8 cellular contexts compared by ENCODE assay signal in genomic region chr1:148522072-148522471, GRCh38. TPM values are rescaled to one million over a fixed set of nuclear protein-coding genes. Genes with fewer than 3 reads are reported as not detected.
DNase-seq lines count a peak whose midpoint lies in the region; ATAC-seq, FAIRE-seq and TF ChIP-seq lines count a peak whose summit lies in the region.
"Not testable (repeated sequence)": the region's sequence is repeated elsewhere in the genome, so short reads cannot be mapped to it uniquely, and the experiment has no call there.

No MANE protein-coding gene starts in this region.

- not testable (repeated sequence) for H3K9me3 ChIP-seq in K562 (replicated peaks; ENCODE audit: control insufficient read depth, insufficient read depth, low read depth, low read length); right cardiac atrium (ENCODE audit: control insufficient read depth, low read length); thoracic aorta

- TF ChIP-seq EP300 in K562 (IDR thresholded peaks at IDR 0.05; ENCODE audit: low read length) = not testable (repeated sequence)

- in situ Hi-C loops in K562 (cut with MboI) = not testable (repeated sequence)

- H3K27ac ChIP-seq in K562 (ENCODE audit: extremely low read depth, low read depth, low read length) (peak overlapping the region; percentile 74; the same call in 2 of the 3 replicates), thoracic aorta (peak overlapping the region in 1 of 2 donors; percentile 49)
- not testable (repeated sequence) for H3K27ac ChIP-seq in right cardiac atrium (ENCODE audit: low read length)

- not testable (repeated sequence) for H3K79me2 ChIP-seq in K562 (ENCODE audit: control insufficient read depth, insufficient read depth, low read length)

- H3K9me1 ChIP-seq in K562 (ENCODE audit: control insufficient read depth, insufficient read depth, low read length) = not testable (repeated sequence)

- intact Hi-C loops in K562 (cut with micrococcal nuclease); right cardiac atrium (cut with DNase I): not testable (repeated sequence)

- WGBS in K562 (ENCODE audit: insufficient coverage, low coverage, missing lambda C conversion rate) = 2% methylated on average over 14 of the region's 23 CpGs
- under 1% methylated on average over 16 of the region's 23 CpGs for WGBS in right cardiac atrium

- TF ChIP-seq POLR2A in K562 (conservative IDR thresholded peaks at IDR 0.05) = not testable (repeated sequence)

- not testable (repeated sequence) for BruUV-seq in K562 (replicated peaks; lab: Mats Ljungman, UMichigan)

- not testable (repeated sequence) for H4K20me1 ChIP-seq in K562 (replicated peaks; ENCODE audit: control insufficient read depth, insufficient read depth, low read length)

- not testable (repeated sequence) for H3K4me1 ChIP-seq in K562 (replicated peaks in 1 of 2; ENCODE audit: control insufficient read depth in 2 of 2, insufficient read depth in 2 of 2, low read length in 2 of 2); right cardiac atrium (ENCODE audit: control insufficient read depth, insufficient read depth, low read length); thoracic aorta (ENCODE audit: control insufficient read depth in 1 of 2, low read depth in 2 of 2)

- POLR2A ChIA-PET in K562 (lab: Yijun Ruan, JAX) = interaction anchor here (0.6 to 1.3 kb wide), 2 partner anchors 153 to 188 kb away, joined by 3 to 9 read pairs; no protein-coding TSS in a partner anchor

- H3K9ac ChIP-seq in K562 (ENCODE audit: insufficient read depth in 1 of 2, low read depth in 2 of 2, low read length in 2 of 2) = peak overlapping the region in 1 of 2 experiments; percentile 68; a peak in 2 of 4 replicates

- CTCF ChIA-PET in K562 (lab: Yijun Ruan, JAX; ENCODE audit: low intra/inter-chr PET ratio) = not testable (repeated sequence)

- ATAC-seq in GM18498 (IDR thresholded peaks at IDR 0.05; ENCODE audit: unreplicated experiment) (peak; percentile 62), HG03354 (IDR thresholded peaks at IDR 0.05; ENCODE audit: poor library complexity, severe bottlenecking, unreplicated experiment) (peak; percentile 48), K562 (peak; percentile 73), right cardiac atrium (peak; percentile 93 to 96), thoracic aorta (ENCODE audit: insufficient number of reproducible peaks, low FRiP score, low read depth) (peak; percentile 85)

- H3K36me3 ChIP-seq in K562 (ENCODE audit: control insufficient read depth, insufficient read depth, low read length); thoracic aorta: not testable (repeated sequence)

- not testable (repeated sequence) for H3K4me3 ChIP-seq in K562; right cardiac atrium (ENCODE audit: low read length)
- peak overlapping the region; percentile 78 for H3K4me3 ChIP-seq in thoracic aorta

- not testable (repeated sequence) for FAIRE-seq in K562 (lab: Jason Lieb, UNC)

- not testable (repeated sequence) for TF ChIP-seq RAD21 in K562 (CRISPR knock-in tag; conservative IDR thresholded peaks at IDR 0.05 in 1 of 2, IDR thresholded peaks at IDR 0.05 in 1 of 2)

- TF ChIP-seq CTCF in K562 (IDR thresholded peaks at IDR 0.05 in 2 of 3, conservative IDR thresholded peaks at IDR 0.05 in 1 of 3; ENCODE audit: insufficient read depth in 2 of 3, low read depth in 1 of 3, low read length in 3 of 3); thoracic aorta (IDR thresholded peaks at IDR 0.05): not testable (repeated sequence)

- peak overlapping the region; percentile 66 for H2AFZ ChIP-seq in K562 (ENCODE audit: low read depth, low read length)

- DNase-seq in NCI-H510A treated with DMSO at 0.1 percent for 48 hours (lab: John Stamatoyannopoulos, UW) = peak; percentile 81
- DNase-seq in activated CD4-positive, CD25-positive, alpha-beta regulatory T cell treated with anti-CD3 and anti-CD28 coated beads, Interleukin-2, amount 50 U/mL, for 16 hours (ENCODE audit: low read depth, low spot score) = peak; percentile 59
- peak in 1 of 4 experiments; percentile 91 for DNase-seq in K562 (ENCODE audit: extremely low read depth in 1 of 4, low spot score in 3 of 4)
- peak; percentile 89 to 94 (median 93) for DNase-seq in right cardiac atrium
- DNase-seq in pulmonary artery endothelial cell (ENCODE audit: low read depth, low spot score) = peak; percentile 64
- DNase-seq in thoracic aorta (ENCODE audit: low spot score) = peak; percentile 45

- peak overlapping the region; percentile 49; the same call in 1 of the 2 replicates for H3K4me2 ChIP-seq in K562 (ENCODE audit: insufficient read depth, low read length)

- H3K27me3 ChIP-seq in K562 (ENCODE audit: control insufficient read depth in 2 of 2, insufficient read depth in 2 of 2, low read length in 2 of 2); right cardiac atrium (ENCODE audit: control insufficient read depth, insufficient read depth); thoracic aorta (replicated peaks; ENCODE audit: insufficient read depth): not testable (repeated sequence)

TF ChIP-seq in K562, 482 proteins besides CTCF, POLR2A, EP300 and RAD21 (continues in another document):
- TF ChIP-seq MEIS2 (IDR thresholded peaks at IDR 0.05; ENCODE audit: partially characterized antibody) (peak; percentile 10), DMBX1 (CRISPR knock-in tag; IDR thresholded peaks at IDR 0.05; ENCODE audit: borderline replicate concordance) (peak; percentile 37; the same call in 1 of the 2 replicates), NR2C1 (tag; IDR thresholded peaks at IDR 0.05) (0 out of 2 replicates have a peak, but pooled peaks have one; percentile 10), CREM (IDR thresholded peaks at IDR 0.05; ENCODE audit: low read depth) (peak; percentile 90), YY1 (IDR thresholded peaks at IDR 0.05; ENCODE audit: borderline replicate concordance in 1 of 3, control insufficient read depth in 1 of 3, extremely low read depth in 1 of 3, insufficient read depth in 3 of 3, insufficient read length in 1 of 3, insufficient replicate concordance in 2 of 3, low read depth in 1 of 3, low read length in 2 of 3) (peak in 2 of 3 experiments; percentile 20 to 47), PKNOX1 (IDR thresholded peaks at IDR 0.05) (peak; percentile 38; the same call in 1 of the 2 replicates), ZC3H8 (IDR thresholded peaks at IDR 0.05) (0 out of 2 replicates have a peak, but pooled peaks have one; percentile 70), SMAD4 (CRISPR knock-in tag; conservative IDR thresholded peaks at IDR 0.05) (peak; percentile 10), GABPB1 (CRISPR knock-in tag; IDR thresholded peaks at IDR 0.05) (peak; percentile 75; the same call in 1 of the 2 replicates), ATF1 (tag; IDR thresholded peaks at IDR 0.05) (peak; percentile 79), ZNF143 (CRISPR knock-in tag; IDR thresholded peaks at IDR 0.05) (peak; percentile 64), ZBTB12 (CRISPR knock-in tag; IDR thresholded peaks at IDR 0.05) (peak; percentile 75), ETV1 (tag; conservative IDR thresholded peaks at IDR 0.05; ENCODE audit: low read depth) (peak; percentile 53), EHMT2 (IDR thresholded peaks at IDR 0.05) (peak; percentile 96)
- TF ChIP-seq NR2C1 (IDR thresholded peaks at IDR 0.05); ATF1 (CRISPR knock-in tag; IDR thresholded peaks at IDR 0.05): not testable (repeated sequence)

RNA-seq across cellular contexts. Expression of gene PPIAL4G, which starts 39.0 kb away (rescaled TPM):
- total RNA-seq in K562 (2011; cell fraction: chromatin; rRNA removed; ENCODE audit: low replicate concordance) = not detected in 2 replicates
- total RNA-seq in K562 (2011; cell fraction: nucleolus; rRNA removed) = not detected in 2 replicates
- total RNA-seq in K562 (2011; cell fraction: nucleoplasm; rRNA removed) = not detected in 2 replicates
- total RNA-seq in K562 (2014; rRNA removed) (not detected in 2 replicates), K562 (2014; rRNA removed; fragmentation: Illumina TruSeq; extraction: Trizol) (not detected in 2 replicates), K562 (2015; rRNA removed; fragmentation: Illumina TruSeq; extraction: Trizol) (not detected in 2 replicates), K562 (2021) (not detected in 2 replicates), right cardiac atrium (not detected), pulmonary artery endothelial cell (not detected in 2 replicates), thoracic aorta (not detected)
- polyA plus RNA-seq in K562 (2011; rRNA removed) (not detected in 2 replicates), K562 (2014; fragmentation: Illumina TruSeq; extraction: Trizol) (not detected in 2 replicates), K562 (2014; fragmentation: Nextera tagmentation; extraction: Ambion mirVana) (not detected), K562 (2014; rRNA removed) (not detected in 2 replicates), right cardiac atrium (not detected)
- not detected in 2 replicates for polyA plus RNA-seq in K562 (2011; cell fraction: cytosol; rRNA removed)
- polyA plus RNA-seq in K562 (2011; cell fraction: nucleus; rRNA removed) = not detected in 2 replicates
- polyA plus RNA-seq in K562 (2012) = not detected in 2 replicates
- not detected in 2 replicates for polyA minus RNA-seq in K562 (2011; rRNA and poly(A)+ RNA removed)
- polyA minus RNA-seq in K562 (2011; cell fraction: cytosol; rRNA and poly(A)+ RNA removed) = not detected in 2 replicates
- not detected in 2 replicates for polyA minus RNA-seq in K562 (2011; cell fraction: nucleus; rRNA and poly(A)+ RNA removed)
